ENCODE assay signal across 2 cellular contexts in the genomic region with DNA sequence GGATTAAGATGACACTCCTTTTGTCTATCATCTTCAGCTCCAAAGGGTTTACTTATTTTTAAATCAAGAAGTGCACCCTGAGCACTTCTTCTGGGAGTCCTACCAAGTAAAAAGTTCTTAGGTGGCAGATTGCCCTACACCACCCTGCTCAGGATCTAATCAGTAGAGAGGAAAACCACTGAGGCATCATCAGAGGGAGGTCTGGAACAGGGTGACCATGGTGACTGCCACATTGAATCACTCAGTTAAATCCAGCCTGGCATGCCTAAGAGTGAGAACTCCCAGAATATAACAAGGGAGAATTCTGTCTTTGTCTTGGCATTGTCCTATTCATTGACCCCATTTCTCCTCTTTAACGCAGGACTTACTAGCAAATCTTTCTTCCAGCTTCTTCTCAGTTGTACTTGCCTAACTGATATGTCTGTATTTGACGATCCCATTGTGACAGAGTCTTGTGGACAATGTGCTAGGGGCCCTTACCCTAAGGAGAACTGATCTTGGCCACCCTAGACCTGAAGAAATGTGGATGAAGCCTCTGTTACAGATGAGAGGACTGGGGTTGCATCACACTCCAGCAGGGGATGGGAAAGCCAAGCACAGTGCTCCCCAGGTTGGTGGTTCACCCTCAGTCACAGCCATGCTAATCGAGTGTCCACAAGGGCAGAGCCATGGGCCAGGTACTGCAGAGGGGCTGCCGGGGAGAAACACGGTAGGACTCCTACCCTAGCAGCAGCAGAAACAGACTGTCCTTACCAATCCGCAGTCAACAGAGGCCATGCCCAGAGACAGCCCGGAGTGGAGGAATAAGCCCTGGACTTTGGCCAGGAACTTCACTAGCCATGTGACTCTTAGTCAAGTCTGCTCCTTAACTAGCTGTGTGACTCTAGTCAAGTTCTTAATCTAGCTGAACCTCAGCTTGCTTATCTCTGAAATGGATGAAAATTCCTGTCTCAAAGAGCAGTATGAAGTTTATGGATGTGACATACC.
TF ChIP-seq lines count a peak whose summit lies in the region.

No MANE protein-coding gene starts in this region.

TF ChIP-seq in A549, 52 proteins besides CTCF, POLR2A, EP300 and RAD21:
- no peak for TF ChIP-seq NPAS2 (CRISPR knock-in tag; IDR thresholded peaks at IDR 0.05; ENCODE audit: borderline replicate concordance)
- no peak for TF ChIP-seq POLR2AphosphoS2 (conservative IDR thresholded peaks at IDR 0.05; ENCODE audit: low read length)
- no peak for TF ChIP-seq HEYL (CRISPR knock-in tag; IDR thresholded peaks at IDR 0.05)
- no peak for TF ChIP-seq JUNB (IDR thresholded peaks at IDR 0.05)
- TF ChIP-seq, protein P1, sequence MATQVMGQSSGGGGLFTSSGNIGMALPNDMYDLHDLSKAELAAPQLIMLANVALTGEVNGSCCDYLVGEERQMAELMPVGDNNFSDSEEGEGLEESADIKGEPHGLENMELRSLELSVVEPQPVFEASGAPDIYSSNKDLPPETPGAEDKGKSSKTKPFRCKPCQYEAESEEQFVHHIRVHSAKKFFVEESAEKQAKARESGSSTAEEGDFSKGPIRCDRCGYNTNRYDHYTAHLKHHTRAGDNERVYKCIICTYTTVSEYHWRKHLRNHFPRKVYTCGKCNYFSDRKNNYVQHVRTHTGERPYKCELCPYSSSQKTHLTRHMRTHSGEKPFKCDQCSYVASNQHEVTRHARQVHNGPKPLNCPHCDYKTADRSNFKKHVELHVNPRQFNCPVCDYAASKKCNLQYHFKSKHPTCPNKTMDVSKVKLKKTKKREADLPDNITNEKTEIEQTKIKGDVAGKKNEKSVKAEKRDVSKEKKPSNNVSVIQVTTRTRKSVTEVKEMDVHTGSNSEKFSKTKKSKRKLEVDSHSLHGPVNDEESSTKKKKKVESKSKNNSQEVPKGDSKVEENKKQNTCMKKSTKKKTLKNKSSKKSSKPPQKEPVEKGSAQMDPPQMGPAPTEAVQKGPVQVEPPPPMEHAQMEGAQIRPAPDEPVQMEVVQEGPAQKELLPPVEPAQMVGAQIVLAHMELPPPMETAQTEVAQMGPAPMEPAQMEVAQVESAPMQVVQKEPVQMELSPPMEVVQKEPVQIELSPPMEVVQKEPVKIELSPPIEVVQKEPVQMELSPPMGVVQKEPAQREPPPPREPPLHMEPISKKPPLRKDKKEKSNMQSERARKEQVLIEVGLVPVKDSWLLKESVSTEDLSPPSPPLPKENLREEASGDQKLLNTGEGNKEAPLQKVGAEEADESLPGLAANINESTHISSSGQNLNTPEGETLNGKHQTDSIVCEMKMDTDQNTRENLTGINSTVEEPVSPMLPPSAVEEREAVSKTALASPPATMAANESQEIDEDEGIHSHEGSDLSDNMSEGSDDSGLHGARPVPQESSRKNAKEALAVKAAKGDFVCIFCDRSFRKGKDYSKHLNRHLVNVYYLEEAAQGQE (IDR thresholded peaks at IDR 0.05), result no peak
- TF ChIP-seq, protein P2, sequence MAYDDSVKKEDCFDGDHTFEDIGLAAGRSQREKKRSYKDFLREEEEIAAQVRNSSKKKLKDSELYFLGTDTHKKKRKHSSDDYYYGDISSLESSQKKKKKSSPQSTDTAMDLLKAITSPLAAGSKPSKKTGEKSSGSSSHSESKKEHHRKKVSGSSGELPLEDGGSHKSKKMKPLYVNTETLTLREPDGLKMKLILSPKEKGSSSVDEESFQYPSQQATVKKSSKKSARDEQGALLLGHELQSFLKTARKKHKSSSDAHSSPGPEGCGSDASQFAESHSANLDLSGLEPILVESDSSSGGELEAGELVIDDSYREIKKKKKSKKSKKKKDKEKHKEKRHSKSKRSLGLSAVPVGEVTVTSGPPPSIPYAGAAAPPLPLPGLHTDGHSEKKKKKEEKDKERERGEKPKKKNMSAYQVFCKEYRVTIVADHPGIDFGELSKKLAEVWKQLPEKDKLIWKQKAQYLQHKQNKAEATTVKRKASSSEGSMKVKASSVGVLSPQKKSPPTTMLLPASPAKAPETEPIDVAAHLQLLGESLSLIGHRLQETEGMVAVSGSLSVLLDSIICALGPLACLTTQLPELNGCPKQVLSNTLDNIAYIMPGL (CRISPR knock-in tag; IDR thresholded peaks at IDR 0.05; ENCODE audit: borderline replicate concordance), result no peak
- TF ChIP-seq NR3C1 (IDR thresholded peaks at IDR 0.05), result no peak
- TF ChIP-seq MAZ (IDR thresholded peaks at IDR 0.05; ENCODE audit: borderline replicate concordance, low read depth, low read length), result no peak
- TF ChIP-seq RCOR1 (IDR thresholded peaks at IDR 0.05; ENCODE audit: low read depth, low read length), result no peak
- TF ChIP-seq SREBF2 (IDR thresholded peaks at IDR 0.05), result no peak
- TF ChIP-seq, protein P3, sequence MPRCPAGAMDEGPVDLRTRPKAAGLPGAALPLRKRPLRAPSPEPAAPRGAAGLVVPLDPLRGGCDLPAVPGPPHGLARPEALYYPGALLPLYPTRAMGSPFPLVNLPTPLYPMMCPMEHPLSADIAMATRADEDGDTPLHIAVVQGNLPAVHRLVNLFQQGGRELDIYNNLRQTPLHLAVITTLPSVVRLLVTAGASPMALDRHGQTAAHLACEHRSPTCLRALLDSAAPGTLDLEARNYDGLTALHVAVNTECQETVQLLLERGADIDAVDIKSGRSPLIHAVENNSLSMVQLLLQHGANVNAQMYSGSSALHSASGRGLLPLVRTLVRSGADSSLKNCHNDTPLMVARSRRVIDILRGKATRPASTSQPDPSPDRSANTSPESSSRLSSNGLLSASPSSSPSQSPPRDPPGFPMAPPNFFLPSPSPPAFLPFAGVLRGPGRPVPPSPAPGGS (IDR thresholded peaks at IDR 0.05), result no peak
- TF ChIP-seq ZNF302 (CRISPR knock-in tag; IDR thresholded peaks at IDR 0.05), result no peak
- TF ChIP-seq, protein P4, sequence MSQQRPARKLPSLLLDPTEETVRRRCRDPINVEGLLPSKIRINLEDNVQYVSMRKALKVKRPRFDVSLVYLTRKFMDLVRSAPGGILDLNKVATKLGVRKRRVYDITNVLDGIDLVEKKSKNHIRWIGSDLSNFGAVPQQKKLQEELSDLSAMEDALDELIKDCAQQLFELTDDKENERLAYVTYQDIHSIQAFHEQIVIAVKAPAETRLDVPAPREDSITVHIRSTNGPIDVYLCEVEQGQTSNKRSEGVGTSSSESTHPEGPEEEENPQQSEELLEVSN (IDR thresholded peaks at IDR 0.05; ENCODE audit: borderline replicate concordance, low read depth), result no peak
- no peak for TF ChIP-seq PHF8 (IDR thresholded peaks at IDR 0.05; ENCODE audit: borderline replicate concordance, low read depth)

TF ChIP-seq in Ishikawa, 13 proteins besides CTCF, POLR2A, EP300 and RAD21:
- TF ChIP-seq NFIC (IDR thresholded peaks at IDR 0.05), result peak; percentile 11; the same call in 1 of the 2 replicates
- TF ChIP-seq, protein P5, sequence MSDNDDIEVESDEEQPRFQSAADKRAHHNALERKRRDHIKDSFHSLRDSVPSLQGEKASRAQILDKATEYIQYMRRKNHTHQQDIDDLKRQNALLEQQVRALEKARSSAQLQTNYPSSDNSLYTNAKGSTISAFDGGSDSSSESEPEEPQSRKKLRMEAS (IDR thresholded peaks at IDR 0.05), result no peak
- TF ChIP-seq, protein P6, sequence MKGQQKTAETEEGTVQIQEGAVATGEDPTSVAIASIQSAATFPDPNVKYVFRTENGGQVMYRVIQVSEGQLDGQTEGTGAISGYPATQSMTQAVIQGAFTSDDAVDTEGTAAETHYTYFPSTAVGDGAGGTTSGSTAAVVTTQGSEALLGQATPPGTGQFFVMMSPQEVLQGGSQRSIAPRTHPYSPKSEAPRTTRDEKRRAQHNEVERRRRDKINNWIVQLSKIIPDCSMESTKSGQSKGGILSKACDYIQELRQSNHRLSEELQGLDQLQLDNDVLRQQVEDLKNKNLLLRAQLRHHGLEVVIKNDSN (IDR thresholded peaks at IDR 0.05), result 0 out of 2 replicates have a peak, but pooled peaks have one; percentile 39
TF ChIP-seq in Ishikawa: peak in this region for 2.
